Comparison of ENCODE assay signal across 7 cellular contexts in genomic region chr1:235067396-235068154, GRCh38.
DNase-seq lines count a peak whose midpoint lies in the region; FAIRE-seq lines count a peak whose summit lies in the region.

No MANE protein-coding gene starts in this region.

- no peaks in the 10 kb centered on the region for H3K9me3 ChIP-seq in small intestine (ENCODE audit: control insufficient read depth, low read depth)

- no peak overlapping the region for H3K4me3 ChIP-seq in small intestine (ENCODE audit: low read depth in 1 of 2, low read length in 2 of 2)

- 14 to 38% (median 25%) methylated on average over 12 of the region's 12 CpGs for WGBS in small intestine, 3 donors

- DNase-seq in Daoy (ENCODE audit: low read depth) (peak; percentile 99), NCI-H1436 treated with DMSO at 0.1 percent for 48 hours (lab: John Stamatoyannopoulos, UW) (peak; percentile 16), amniotic epithelial cell (ENCODE audit: low read depth) (peak; percentile 96), inferior parietal cortex (ENCODE audit: extremely low spot score) (peak; percentile 54), small intestine (peak; percentile 99), NCI-H1930 (lab: John Stamatoyannopoulos, UW) (no peak)
- no peak for DNase-seq in activated naive CD4-positive, alpha-beta T cell (lab: John Stamatoyannopoulos, UW)

- FAIRE-seq in small intestine (lab: Jason Lieb, UNC): no peak

- H3K27me3 ChIP-seq in small intestine (ENCODE audit: control insufficient read depth in 2 of 2, insufficient read depth in 2 of 2, low read length in 2 of 2): no peaks in the 10 kb centered on the region

- peaks cover 10 to 17% of the 10 kb centered on the region in 2 donors for H3K4me1 ChIP-seq in small intestine (ENCODE audit: control insufficient read depth in 2 of 2, insufficient read depth in 1 of 2, low read depth in 1 of 2, low read length in 1 of 2)

- H3K27ac ChIP-seq in small intestine (ENCODE audit: low read depth in 1 of 2, low read length in 1 of 2): peak overlapping the region; percentile 93 to 97

- no peaks in the 10 kb centered on the region for H3K36me3 ChIP-seq in small intestine (ENCODE audit: control insufficient read depth in 2 of 2, insufficient read depth in 2 of 2, low read length in 2 of 2)

Comparison
In these comparisons a context has a peak if more than half of its experiments do, and no peak if none do; other contexts are left out.
1. DNase-seq: peak in Daoy (single experiment), NCI-H1436 treated with DMSO at 0.1 percent for 48 hours (single experiment), amniotic epithelial cell (single experiment), inferior parietal cortex (single experiment) and small intestine (single experiment); none in NCI-H1930 (0 of 2) and activated naive CD4-positive, alpha-beta T cell (0 of 4).